8 cellular contexts compared by ENCODE assay signal in genomic region chr1:112618114-112618720, GRCh38. TPM values are rescaled to one million over a fixed set of nuclear protein-coding genes. Genes with fewer than 3 reads are reported as not detected.
DNase-seq lines count a peak whose midpoint lies in the region; ATAC-seq, FAIRE-seq and TF ChIP-seq lines count a peak whose summit lies in the region.

No MANE protein-coding gene starts in this region.

- H3K27ac ChIP-seq in heart right ventricle (peak overlapping the region; percentile 91 to 100 (median 98)), ascending aorta (peak overlapping the region; percentile 96 to 100), keratinocyte (ENCODE audit: control insufficient read depth, insufficient read depth, low read length) (peak overlapping the region; percentile 97), stomach (peak overlapping the region; percentile 90 to 100 (median 97))

- no peak for ATAC-seq in heart right ventricle
- no peak for ATAC-seq in HG03432 (IDR thresholded peaks at IDR 0.05; ENCODE audit: unreplicated experiment)

- WGBS in heart right ventricle, 2 donors = 1 to 2% methylated on average over 12 of the region's 12 CpGs
- WGBS in stomach, 5 donors = 0 to 1% (median 1%) methylated on average over 12 of the region's 12 CpGs

- intact Hi-C loops in heart right ventricle (cut with DNase I) = loop anchor here in 7 of 10 donors (2.0 to 10.0 kb wide), 9 partner anchors 89 to 227 kb away; partner anchors contain the start of genes RHOC (in 4 of the 7), WNT2B (in 2 of the 7), CTTNBP2NL (in 1 of the 7) and PPM1J (in 1 of the 7)
- intact Hi-C loops in cardiac septum (cut with DNase I) = loop anchor here (2.0 to 10.0 kb wide), 5 partner anchors 59 to 339 kb away; partner anchors contain the start of gene SLC16A1
- intact Hi-C loops in ascending aorta (cut with DNase I) = loop anchor here (2.0 to 5.0 kb wide), 6 partner anchors 57 to 337 kb away; partner anchors contain the start of genes MOV10 and PPM1J
- intact Hi-C loops in stomach (cut with DNase I; ENCODE audit: low total_unique reads) = no loop called here

- H3K4me2 ChIP-seq in keratinocyte (ENCODE audit: control insufficient read depth, extremely low read depth, insufficient read depth, low read depth, low read length) = peak overlapping the region; percentile 80

- peak overlapping the region; percentile 99 for H3K9ac ChIP-seq in keratinocyte (ENCODE audit: control insufficient read depth, extremely low read depth, insufficient read depth, low read length)

- no peak for TF ChIP-seq EP300 in stomach (IDR thresholded peaks at IDR 0.05)

- peaks cover 3% of the 10 kb centered on the region for H4K20me1 ChIP-seq in keratinocyte (ENCODE audit: control insufficient read depth, extremely low read depth, insufficient read depth, low read length)

- no peaks in the 10 kb centered on the region for H3K9me1 ChIP-seq in keratinocyte (ENCODE audit: control insufficient read depth, extremely low read depth, insufficient read depth, low read length)

- TF ChIP-seq POLR2A in NB4 (IDR thresholded peaks at IDR 0.05; ENCODE audit: extremely low read depth, insufficient read length) (no peak), stomach (IDR thresholded peaks at IDR 0.05) (no peak)

- DNase-seq in heart right ventricle (no peak), cardiac septum (ENCODE audit: low spot score) (no peak), NB4 (ENCODE audit: low read depth) (peak; percentile 63), ascending aorta (ENCODE audit: low spot score in 2 of 2) (no peak), keratinocyte (ENCODE audit: low read depth, low spot score) (no peak), stomach (no peak), ureter (ENCODE audit: low spot score) (no peak)

- peaks cover 3 to 50% (median 41%) of the 10 kb centered on the region in 9 donors for H3K4me1 ChIP-seq in heart right ventricle
- H3K4me1 ChIP-seq in ascending aorta = peaks cover 5 to 22% of the 10 kb centered on the region in 2 donors
- H3K4me1 ChIP-seq in keratinocyte (ENCODE audit: control insufficient read depth, extremely low read depth, insufficient read depth, low read length) = peaks cover 22% of the 10 kb centered on the region
- H3K4me1 ChIP-seq in stomach = peaks cover 33 to 50% (median 43%) of the 10 kb centered on the region in 4 donors

- H2AFZ ChIP-seq in keratinocyte (ENCODE audit: control insufficient read depth, low read length) = peak overlapping the region; percentile 91

- no peak for FAIRE-seq in keratinocyte (lab: Jason Lieb, UNC)

- peaks cover 75% of the 10 kb centered on the region for H3K79me2 ChIP-seq in keratinocyte (ENCODE audit: control insufficient read depth, insufficient read depth, low read length)

- dilution Hi-C loops in keratinocyte (cut with MboI; ENCODE audit: extremely low pct_ligation_motif_present, low sequenced_read_pairs) = no loop called here

- H3K27me3 ChIP-seq in heart right ventricle (no peaks in the 10 kb centered on the region), ascending aorta (no peaks in the 10 kb centered on the region), keratinocyte (ENCODE audit: control insufficient read depth, extremely low read depth, insufficient read depth, low read length) (no peaks in the 10 kb centered on the region), stomach (no peaks in the 10 kb centered on the region)

- no peaks in the 10 kb centered on the region for H3K9me3 ChIP-seq in heart right ventricle
- no peaks in the 10 kb centered on the region for H3K9me3 ChIP-seq in ascending aorta
- no peaks in the 10 kb centered on the region for H3K9me3 ChIP-seq in keratinocyte (ENCODE audit: control insufficient read depth, low read depth, low read length)
- no peaks in the 10 kb centered on the region for H3K9me3 ChIP-seq in stomach

- TF ChIP-seq CTCF in heart right ventricle (IDR thresholded peaks at IDR 0.05) = no peak
- TF ChIP-seq CTCF in NB4 (IDR thresholded peaks at IDR 0.05; ENCODE audit: low read depth, low read length) = no peak
- no peak for TF ChIP-seq CTCF in ascending aorta (IDR thresholded peaks at IDR 0.05)
- no peak for TF ChIP-seq CTCF in keratinocyte (optimal IDR thresholded peaks at IDR 0.05 in 1 of 3, IDR thresholded peaks at IDR 0.05 in 1 of 3, conservative IDR thresholded peaks at IDR 0.05 in 1 of 3; ENCODE audit: extremely low read depth in 1 of 3, insufficient read depth in 2 of 3, low read length in 3 of 3)
- no peak for TF ChIP-seq CTCF in stomach (IDR thresholded peaks at IDR 0.05)

- H3K36me3 ChIP-seq in heart right ventricle = peaks cover 0 to 36% (median 18%) of the 10 kb centered on the region in 9 donors
- H3K36me3 ChIP-seq in ascending aorta = peaks cover 5 to 8% of the 10 kb centered on the region in 2 donors
- peaks cover 0 to 3% of the 10 kb centered on the region in 2 experiments for H3K36me3 ChIP-seq in keratinocyte (ENCODE audit: control insufficient read depth in 2 of 2, extremely low read depth in 1 of 2, insufficient read depth in 2 of 2, low read length in 2 of 2)
- H3K36me3 ChIP-seq in stomach = peaks cover 0 to 33% (median 31%) of the 10 kb centered on the region in 4 donors

- H3K4me3 ChIP-seq in heart right ventricle (peak overlapping the region; percentile 57 to 98 (median 83)), NB4 (ENCODE audit: low read depth, low read length) (peak overlapping the region; percentile 99), ascending aorta (peak overlapping the region; percentile 83 to 84), keratinocyte (ENCODE audit: control insufficient read depth in 2 of 3, extremely low read depth in 1 of 3, insufficient read depth in 2 of 3, low read depth in 1 of 3, low read length in 3 of 3) (peak overlapping the region; percentile 83 to 97 (median 84)), stomach (peak overlapping the region; percentile 83 to 91 (median 86))

RNA-seq across cellular contexts. Expression of gene ST7L, which starts 0.7 kb away (rescaled TPM):
- total RNA-seq in heart right ventricle (10 to 100 TPM; 12.4 to 22.2 (median 14.0) TPM), cardiac septum (14.0 TPM), ascending aorta (4.0 TPM), stomach (10 to 100 TPM in 3 of 5 donors, 1 to 10 TPM in 2; 3.5 to 85.7 (median 24.6) TPM), ureter (33.3 TPM)
- polyA plus RNA-seq in heart right ventricle (10 to 100 TPM in 1 of 2 donors, 1 to 10 TPM in 1; 9.2 to 11.3 TPM), keratinocyte (7.7 to 13.4 TPM (median 10.3 TPM) in 3 replicates), stomach (10 to 100 TPM in 1 of 3 donors, 1 to 10 TPM in 2; 7.3 to 15.0 (median 7.6) TPM)
- polyA plus RNA-seq in keratinocyte (2011; ENCODE audit: low read depth) = 16.9 TPM
- polyA plus RNA-seq in keratinocyte (2011; cell fraction: cytosol; rRNA removed) = 5.1 and 9.3 TPM in 2 replicates
- polyA plus RNA-seq in keratinocyte (2011; cell fraction: nucleus; rRNA removed) = 14.3 and 16.3 TPM in 2 replicates
- polyA plus RNA-seq in keratinocyte (2012; ENCODE audit: low replicate concordance) = 11.3 and 11.7 TPM in 2 replicates
- 4.0 to 15.7 TPM (median 6.2 TPM) in 3 replicates for polyA minus RNA-seq in keratinocyte
- polyA minus RNA-seq in keratinocyte (2011; cell fraction: cytosol; rRNA and poly(A)+ RNA removed) = 3.6 TPM
- 9.2 and 9.7 TPM in 2 replicates for polyA minus RNA-seq in keratinocyte (2011; cell fraction: nucleus; rRNA and poly(A)+ RNA removed)

RNA-seq across cellular contexts. Expression of gene CAPZA1, which starts 1.4 kb away (rescaled TPM):
- total RNA-seq in heart right ventricle (10 to 100 TPM; 19.5 to 58.3 (median 23.2) TPM), cardiac septum (35.3 TPM), ascending aorta (53.5 TPM), stomach (100 to 1,000 TPM in 1 of 5 donors, 10 to 100 TPM in 4; 15.8 to 257 (median 73.2) TPM), ureter (146 TPM)
- polyA plus RNA-seq in heart right ventricle (10 to 100 TPM; 28.0 to 45.4 TPM), keratinocyte (151 to 239 TPM (median 221 TPM) in 3 replicates), stomach (10 to 100 TPM; 59.4 to 78.2 (median 60.8) TPM)
- 220 TPM for polyA plus RNA-seq in keratinocyte (2011; ENCODE audit: low read depth)
- 164 and 254 TPM in 2 replicates for polyA plus RNA-seq in keratinocyte (2011; cell fraction: cytosol; rRNA removed)
- 166 and 240 TPM in 2 replicates for polyA plus RNA-seq in keratinocyte (2011; cell fraction: nucleus; rRNA removed)
- polyA plus RNA-seq in keratinocyte (2012; ENCODE audit: low replicate concordance) = 118 and 146 TPM in 2 replicates
- polyA minus RNA-seq in keratinocyte = 33.1 to 433 TPM (median 188 TPM) in 3 replicates
- polyA minus RNA-seq in keratinocyte (2011; cell fraction: cytosol; rRNA and poly(A)+ RNA removed) = 265 TPM
- 93.3 and 181 TPM in 2 replicates for polyA minus RNA-seq in keratinocyte (2011; cell fraction: nucleus; rRNA and poly(A)+ RNA removed)

RNA-seq across cellular contexts. Expression of gene MOV10, which starts 56.2 kb away (rescaled TPM):
- 10 to 100 TPM in 8 of 10 donors, 1 to 10 TPM in 2; 6.3 to 25.8 (median 13.9) TPM for total RNA-seq in heart right ventricle
- 10 to 100 TPM; 17.8 to 69.4 TPM for polyA plus RNA-seq in heart right ventricle
- 18.3 TPM for total RNA-seq in cardiac septum
- total RNA-seq in ascending aorta = 69.5 TPM
- polyA plus RNA-seq in keratinocyte = 28.6 to 39.2 TPM (median 30.6 TPM) in 3 replicates
- 36.0 TPM for polyA plus RNA-seq in keratinocyte (2011; ENCODE audit: low read depth)
- polyA plus RNA-seq in keratinocyte (2011; cell fraction: cytosol; rRNA removed) = 20.5 and 26.0 TPM in 2 replicates
- 86.0 and 114 TPM in 2 replicates for polyA plus RNA-seq in keratinocyte (2011; cell fraction: nucleus; rRNA removed)
- polyA plus RNA-seq in keratinocyte (2012; ENCODE audit: low replicate concordance) = 35.4 and 47.6 TPM in 2 replicates
- polyA minus RNA-seq in keratinocyte = 37.8 to 59.4 TPM (median 52.1 TPM) in 3 replicates
- 49.7 TPM for polyA minus RNA-seq in keratinocyte (2011; cell fraction: cytosol; rRNA and poly(A)+ RNA removed)
- polyA minus RNA-seq in keratinocyte (2011; cell fraction: nucleus; rRNA and poly(A)+ RNA removed) = 53.8 and 55.9 TPM in 2 replicates
- total RNA-seq in stomach = 100 to 1,000 TPM in 1 of 5 donors, 10 to 100 TPM in 4; 25.9 to 137 (median 79.0) TPM
- 10 to 100 TPM; 43.2 to 86.9 (median 54.5) TPM for polyA plus RNA-seq in stomach
- 92.3 TPM for total RNA-seq in ureter
